ENCODE assay signal across 18 cellular contexts in the genomic region with DNA sequence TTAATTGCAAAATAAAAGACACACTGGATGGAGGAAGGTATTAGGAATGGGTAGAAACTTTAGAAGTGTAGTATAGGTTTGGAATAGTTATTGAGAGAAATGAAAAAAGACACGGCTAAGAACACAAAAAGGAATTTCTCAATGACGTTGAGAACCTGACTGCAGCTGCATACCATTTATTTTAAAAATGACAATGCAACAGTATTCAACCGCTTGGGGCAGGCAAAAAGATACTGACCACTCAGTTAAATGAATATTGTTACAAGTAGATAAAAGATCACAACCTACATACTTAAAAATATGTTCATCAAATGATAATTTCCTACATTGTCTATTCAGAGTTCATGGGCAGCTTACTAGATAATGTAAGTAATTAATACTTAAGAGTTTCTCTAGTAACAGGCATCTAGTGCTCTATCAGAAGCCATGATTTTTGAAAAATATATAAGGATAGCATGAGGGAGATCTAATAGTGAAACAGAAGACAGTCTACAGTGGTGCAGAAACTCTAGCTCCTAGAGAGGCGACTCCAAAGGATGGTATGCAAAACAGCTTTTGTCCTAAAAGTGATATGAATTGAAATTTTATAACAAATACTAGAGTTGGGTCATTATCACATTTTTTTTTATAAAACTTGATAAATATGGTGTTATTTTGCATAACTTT.
"Had no signal": no experiment of that assay in that cellular context is flagged by ENCODE, and none has a peak within 500 bp of the region (broad histone marks: within the 10 kb centered on the region; RNA-seq: fewer than 3 reads in every experiment).

No MANE protein-coding gene starts in this region.

- H3K9me3 ChIP-seq: gastrocnemius medialis, ovary, testis had no signal

- H3K27me3 ChIP-seq: esophagus squamous epithelium, gastrocnemius medialis, ovary, sigmoid colon, testis had no signal

- ATAC-seq: activated CD4-positive, alpha-beta T cell treated with anti-CD3 and anti-CD28 coated beads for 36 hours; activated CD8-positive, alpha-beta T cell treated with anti-CD3 and anti-CD28 coated beads for 36 hours; activated T-cell treated with anti-CD3 and anti-CD28 coated beads, Interleukin-2, amount 50 U/mL, for 72 hours; gastrocnemius medialis; stimulated activated naive CD8-positive, alpha-beta T cell treated with anti-CD3 and anti-CD28 coated beads, Interleukin-15, amount 100 ng/mL, for 72 hours; T-cell had no signal

- H3K36me3 ChIP-seq: esophagus squamous epithelium, gastrocnemius medialis, left ventricle myocardium inferior, ovary, sigmoid colon, WERI-Rb-1 had no signal

- H3K4me3 ChIP-seq: esophagus squamous epithelium, gastrocnemius medialis, left ventricle myocardium inferior, ovary, sigmoid colon, testis had no signal

- H3K27ac ChIP-seq: esophagus squamous epithelium, gastrocnemius medialis, left ventricle myocardium inferior, ovary, sigmoid colon, testis, WERI-Rb-1 had no signal

- H3K4me1 ChIP-seq: esophagus squamous epithelium, gastrocnemius medialis, left ventricle myocardium inferior, sigmoid colon, testis had no signal

- DNase-seq: activated CD4-positive, alpha-beta T cell treated with anti-CD3 and anti-CD28 coated beads for 36 hours; activated CD8-positive, alpha-beta memory T cell treated with anti-CD3 and anti-CD28 coated beads, Interleukin-2, amount 50 U/mL, for 4 hours; activated CD8-positive, alpha-beta T cell treated with anti-CD3 and anti-CD28 coated beads for 36 hours; activated naive CD4-positive, alpha-beta T cell treated with anti-CD3 and anti-CD28 coated beads, Interleukin-2, amount 10 ng/mL, durations not matched to agents 7 days and 5 days; activated T-cell treated with anti-CD3 and anti-CD28 coated beads, Interleukin-2, amount 50 U/mL, for 72 hours; cerebellar nuclear complex; esophagus squamous epithelium; gastrocnemius medialis; kidney; left ventricle myocardium inferior; ovary; sigmoid colon; stimulated activated CD4-positive, alpha-beta T cell treated with anti-CD3 and anti-CD28 coated beads, Interleukin-4, amount 100 ng/mL, for 1 hour; stimulated activated naive CD8-positive, alpha-beta T cell treated with anti-CD3 and anti-CD28 coated beads, Interleukin-15, amount 100 ng/mL, for 72 hours; T-cell; T1000; testis; WERI-Rb-1 had no signal
